In genomic region chr10:75607576-75607975, GRCh38 we compare ENCODE assay signal across 22 cellular contexts.
"Had no signal": no experiment of that assay in that cellular context is flagged by ENCODE, and none has a peak within 500 bp of the region (broad histone marks: within the 10 kb centered on the region; RNA-seq: fewer than 3 reads in every experiment).

No MANE protein-coding gene starts in this region.

- H3K4me3 ChIP-seq: left ventricle myocardium inferior, lung, neural progenitor cell, sigmoid colon, spleen, suprapubic skin, thoracic aorta, tibial nerve, vagina had no signal

- H3K27ac ChIP-seq: left ventricle myocardium inferior, neural progenitor cell, neutrophil, sigmoid colon, spleen, suprapubic skin, tibial nerve, vagina had no signal

- DNase-seq: hippocampal formation; left ventricle myocardium inferior; mesendoderm; naive B cell; natural killer cell; nephron progenitor cell; occipital lobe; retina; right cardiac atrium; sigmoid colon; small intestine; spleen; stimulated activated CD4-positive, alpha-beta T cell treated with anti-CD3 and anti-CD28 coated beads, Interleukin-4, amount 100 ng/mL, for 24 hours; stimulated activated naive CD4-positive, alpha-beta T cell had no signal

- H3K27me3 ChIP-seq: neutrophil, sigmoid colon, spleen, suprapubic skin, tibial nerve, vagina had no signal

- H3K9ac ChIP-seq: neural progenitor cell had no signal

- H3K4me2 ChIP-seq: neural progenitor cell had no signal

- ATAC-seq: natural killer cell; right cardiac atrium; stimulated activated effector memory CD8-positive, alpha-beta T cell treated with anti-CD3 and anti-CD28 coated beads, Interleukin-12 subunit alpha, Interleukin-12 subunit beta, amount 100 ng/mL, for 72 hours had no signal

- H2AFZ ChIP-seq: neural progenitor cell had no signal

- H3K36me3 ChIP-seq: left ventricle myocardium inferior, neural progenitor cell, neutrophil, sigmoid colon, spleen, suprapubic skin, thoracic aorta, tibial nerve, vagina had no signal
